2 cellular contexts compared by ENCODE assay signal in the genomic region with DNA sequence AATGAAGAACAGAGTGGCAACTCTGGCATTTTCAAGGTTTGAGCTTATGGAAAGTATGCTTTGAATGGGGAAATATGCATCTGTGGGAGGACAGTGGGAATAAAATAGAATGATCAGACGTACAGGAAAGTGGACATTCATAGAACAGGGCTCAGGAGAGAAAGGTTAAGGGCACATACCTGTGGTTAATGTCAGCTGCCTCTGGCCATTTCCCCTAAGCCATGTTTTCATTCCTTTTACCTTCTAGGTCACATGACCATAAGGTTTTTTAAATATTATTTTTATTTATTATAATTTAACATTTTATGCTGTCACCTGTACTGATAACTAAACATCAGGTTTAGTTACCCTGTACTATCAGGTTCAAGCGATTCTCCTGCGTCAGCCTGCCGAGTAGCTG.
TF ChIP-seq lines count a peak whose summit lies in the region.

No MANE protein-coding gene starts in this region.

TF ChIP-seq in GM12891, 5 proteins besides CTCF, POLR2A, EP300 and RAD21 (continued from another document):
- TF ChIP-seq SPI1 (IDR thresholded peaks at IDR 0.05; ENCODE audit: low read depth, low read length), result no peak
- no peak for TF ChIP-seq TAF1 (IDR thresholded peaks at IDR 0.05; ENCODE audit: low read depth, low read length)
- TF ChIP-seq POLR2AphosphoS5 (IDR thresholded peaks at IDR 0.05; ENCODE audit: low read depth, low read length), result no peak
- TF ChIP-seq PAX5 (IDR thresholded peaks at IDR 0.05; ENCODE audit: insufficient read depth, low read length, severe bottlenecking), result no peak

TF ChIP-seq in K562, 482 proteins besides CTCF, POLR2A, EP300 and RAD21 (continued from another document):
- TF ChIP-seq, protein P1, sequence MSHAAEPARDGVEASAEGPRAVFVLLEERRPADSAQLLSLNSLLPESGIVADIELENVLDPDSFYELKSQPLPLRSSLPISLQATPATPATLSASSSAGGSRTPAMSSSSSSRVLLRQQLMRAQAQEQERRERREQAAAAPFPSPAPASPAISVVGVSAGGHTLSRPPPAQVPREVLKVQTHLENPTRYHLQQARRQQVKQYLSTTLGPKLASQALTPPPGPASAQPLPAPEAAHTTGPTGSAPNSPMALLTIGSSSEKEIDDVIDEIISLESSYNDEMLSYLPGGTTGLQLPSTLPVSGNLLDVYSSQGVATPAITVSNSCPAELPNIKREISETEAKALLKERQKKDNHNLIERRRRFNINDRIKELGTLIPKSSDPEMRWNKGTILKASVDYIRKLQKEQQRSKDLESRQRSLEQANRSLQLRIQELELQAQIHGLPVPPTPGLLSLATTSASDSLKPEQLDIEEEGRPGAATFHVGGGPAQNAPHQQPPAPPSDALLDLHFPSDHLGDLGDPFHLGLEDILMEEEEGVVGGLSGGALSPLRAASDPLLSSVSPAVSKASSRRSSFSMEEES (CRISPR knock-in tag; IDR thresholded peaks at IDR 0.05), result peak; percentile 74
- TF ChIP-seq RBM22 (IDR thresholded peaks at IDR 0.05; ENCODE audit: low read depth, low read length, poor library complexity, severe bottlenecking) (peak; percentile 72), NFXL1 (CRISPR knock-in tag; IDR thresholded peaks at IDR 0.05) (no peak)
TF ChIP-seq in K562: peak in this region for 2.
